ENCODE assay signal across 19 cellular contexts in genomic region chr1:48757363-48757762, GRCh38.
A peak's percentile ranks its signal among the peaks of the same experiment; 100 is the strongest.
DNase-seq lines count a peak whose midpoint lies in the region; ATAC-seq and TF ChIP-seq lines count a peak whose summit lies in the region.
"Had no signal": no experiment of that assay in that cellular context is flagged by ENCODE, and none has a peak within 500 bp of the region (broad histone marks: within the 10 kb centered on the region; RNA-seq: fewer than 3 reads in every experiment).

No MANE protein-coding gene starts in this region.

- H3K9me3 ChIP-seq in OCI-LY3 (ENCODE audit: insufficient read depth, low read length), result no peaks in the 10 kb centered on the region
- H3K9me3 ChIP-seq in effector memory CD4-positive, alpha-beta T cell (ENCODE audit: control insufficient read depth, low read length), result no peaks in the 10 kb centered on the region

- H3K4me1 ChIP-seq in OCI-LY3 (ENCODE audit: low read length), result peaks cover 75% of the 10 kb centered on the region
- H3K4me1 ChIP-seq in effector memory CD4-positive, alpha-beta T cell (ENCODE audit: control insufficient read depth, insufficient read depth, low read length, poor library complexity, severe bottlenecking), result no peaks in the 10 kb centered on the region

- DNase-seq in GM10248 (ENCODE audit: extremely low spot score), result peak; percentile 33
- DNase-seq in NCI-H146 treated with DMSO at 0.1 percent for 48 hours (lab: John Stamatoyannopoulos, UW; ENCODE audit: unreplicated experiment), result no peak
- DNase-seq in effector memory CD4-positive, alpha-beta T cell, result no peak
- no peak for DNase-seq in NCI-H1048 (lab: John Stamatoyannopoulos, UW)
- DNase-seq: ACHN; CD4-positive, alpha-beta T cell; DMS79; HFFc6; IMR-90; Kasumi-1; NCI-H1417; NCI-H2029 treated with DMSO at 0.1 percent for 48 hours; NCI-H524; OCI-M1; RPMI8226; SW 1271 had no signal

- H3K36me3 ChIP-seq in OCI-LY3 (replicated peaks; ENCODE audit: low read depth, low read length), result peaks cover 79% of the 10 kb centered on the region
- H3K36me3 ChIP-seq in effector memory CD4-positive, alpha-beta T cell (ENCODE audit: control insufficient read depth, insufficient read depth, low read length), result no peaks in the 10 kb centered on the region

- TF ChIP-seq CTCF in GM10248 (IDR thresholded peaks at IDR 0.05; ENCODE audit: control extremely low read depth, extremely low read depth, low read depth, missing control alignments) (no peak), OCI-LY3 (IDR thresholded peaks at IDR 0.05; ENCODE audit: low read depth, low read length) (no peak)

- ATAC-seq in GM18511 (IDR thresholded peaks at IDR 0.05; ENCODE audit: unreplicated experiment) (peak; percentile 66), GM19372 (IDR thresholded peaks at IDR 0.05; ENCODE audit: low read depth, unreplicated experiment) (peak; percentile 49)

- H4K20me1 ChIP-seq in OCI-LY3 (ENCODE audit: insufficient read depth, low read length), result peaks cover 15% of the 10 kb centered on the region; the same call in 1 of the 2 replicates

- H3K4me2 ChIP-seq in OCI-LY3 (ENCODE audit: low read length), result peak overlapping the region; percentile 88

- CTCF ChIA-PET in GM10248 (lab: Yijun Ruan, JAX), result no interaction called here

- no peak overlapping the region for H2AFZ ChIP-seq in OCI-LY3 (ENCODE audit: low read depth, low read length)

- H3K79me2 ChIP-seq in OCI-LY3 (ENCODE audit: low read length), result peaks cover 65% of the 10 kb centered on the region

- peak overlapping the region; percentile 39 for H3K4me3 ChIP-seq in OCI-LY3 (ENCODE audit: low read length)
- no peak overlapping the region for H3K4me3 ChIP-seq in effector memory CD4-positive, alpha-beta T cell (ENCODE audit: insufficient read depth, low read depth, low read length, poor library complexity, severe bottlenecking)

- peak overlapping the region; percentile 94 for H3K27ac ChIP-seq in OCI-LY3 (ENCODE audit: low read length)
- no peak overlapping the region for H3K27ac ChIP-seq in effector memory CD4-positive, alpha-beta T cell (ENCODE audit: insufficient read depth, low read length, poor library complexity, severe bottlenecking)

- POLR2A ChIA-PET in GM10248 (lab: Yijun Ruan, JAX), result no interaction called here

- H3K27me3 ChIP-seq in OCI-LY3 (ENCODE audit: low read depth, low read length), result no peaks in the 10 kb centered on the region
- no peaks in the 10 kb centered on the region for H3K27me3 ChIP-seq in effector memory CD4-positive, alpha-beta T cell (replicated peaks; ENCODE audit: control insufficient read depth, insufficient read depth, low read length, poor library complexity, severe bottlenecking)

- H3K9ac ChIP-seq in OCI-LY3 (ENCODE audit: low read length), result peak overlapping the region; percentile 65; the same call in 1 of the 2 replicates
